In genomic region chr2:11578986-11579774, GRCh38 we compare ENCODE assay signal across 22 cellular contexts. TPM values are rescaled to one million over a fixed set of nuclear protein-coding genes. Genes with fewer than 3 reads are reported as not detected.
DNase-seq lines count a peak whose midpoint lies in the region; FAIRE-seq and TF ChIP-seq lines count a peak whose summit lies in the region.
"Had no signal": no experiment of that assay in that cellular context is flagged by ENCODE, and none has a peak within 500 bp of the region (broad histone marks: within the 10 kb centered on the region; RNA-seq: fewer than 3 reads in every experiment).

No MANE protein-coding gene starts in this region.

- no peak for TF ChIP-seq POLR2A in spleen (IDR thresholded peaks at IDR 0.05)

- H3K36me3 ChIP-seq in bronchial epithelial cell (ENCODE audit: control insufficient read depth, insufficient read depth, low read length) (no peaks in the 10 kb centered on the region), neural progenitor cell (no peaks in the 10 kb centered on the region), spleen (no peaks in the 10 kb centered on the region), MM.1S (replicated peaks; ENCODE audit: insufficient read depth, low read length) (no peaks in the 10 kb centered on the region)
- H3K36me3 ChIP-seq: SJCRH30 had no signal

- H2BK120ac ChIP-seq in H9 (ENCODE audit: low read depth, low read length, poor library complexity, severe bottlenecking), result no peak overlapping the region

- peaks cover 8% of the 10 kb centered on the region for H3K4me1 Mint-ChIP-seq in CD14-positive monocyte
- H3K4me1 Mint-ChIP-seq in neural progenitor cell, result peaks cover 53% of the 10 kb centered on the region
- peaks cover 33 to 36% of the 10 kb centered on the region in 2 experiments for H3K4me1 Mint-ChIP-seq in H9

- H3K36me3 Mint-ChIP-seq in CD14-positive monocyte (no peaks in the 10 kb centered on the region), neural progenitor cell (peaks cover 56% of the 10 kb centered on the region), H9 (ENCODE audit: insufficient read depth in 1 of 3, low read depth in 3 of 3) (peaks cover 10 to 13% (median 12%) of the 10 kb centered on the region in 3 experiments; a peak in 6 of 7 replicates)
- H3K36me3 Mint-ChIP-seq: CD8-positive, alpha-beta memory T cell had no signal

- H3F3A ChIP-seq in neural progenitor cell (ENCODE audit: low read depth) (peaks cover 17% of the 10 kb centered on the region), MM.1S (ENCODE audit: insufficient read depth, low read length) (no peaks in the 10 kb centered on the region)

- no peak overlapping the region for H2BK5ac ChIP-seq in H9 (ENCODE audit: insufficient read length, low read length)

- H3K4me2 ChIP-seq in neural progenitor cell (no peak overlapping the region), MM.1S (ENCODE audit: low read depth, low read length) (no peak overlapping the region), H9 (ENCODE audit: insufficient read depth, insufficient read length, low read length) (no peak overlapping the region)

- H2BK15ac ChIP-seq in H9 (ENCODE audit: low read depth, low read length), result no peak overlapping the region

- H3T11ph ChIP-seq in H9 (ENCODE audit: low read length), result no peak overlapping the region

- TF ChIP-seq CTCF in CD14-positive monocyte (IDR thresholded peaks at IDR 0.05) (no peak), bronchial epithelial cell (IDR thresholded peaks at IDR 0.05; ENCODE audit: insufficient read depth, low read length, severe bottlenecking) (no peak), neural progenitor cell (IDR thresholded peaks at IDR 0.05) (no peak), spleen (IDR thresholded peaks at IDR 0.05 in 8 of 11, conservative IDR thresholded peaks at IDR 0.05 in 3 of 11) (no peak), MM.1S (IDR thresholded peaks at IDR 0.05; ENCODE audit: low read length) (no peak), H9 (conservative IDR thresholded peaks at IDR 0.05) (no peak)

- H3K18ac ChIP-seq in H9 (ENCODE audit: insufficient read length, low read depth, low read length), result no peak overlapping the region

- DNase-seq in CD14-positive monocyte (ENCODE audit: low spot score) (peak; percentile 23), bronchial epithelial cell (ENCODE audit: low read depth) (no peak), neural progenitor cell (ENCODE audit: low spot score) (no peak), spleen (peak; percentile 68), MM.1S (no peak), KG1 (lab: John Stamatoyannopoulos, UW) (no peak), H9 (no peak)
- DNase-seq: 8988T; C1 segment of cervical spinal cord; CD8-positive, alpha-beta memory T cell; HFFc6; KBM-7; NCI-H1105; NCI-H2081; NCI-H2171; NCI-H345; NCI-H524; SJCRH30 had no signal

- H2AFZ ChIP-seq in neural progenitor cell (replicated peaks) (no peak overlapping the region), MM.1S (ENCODE audit: low read length) (no peak overlapping the region), H9 (ENCODE audit: low read length) (no peak overlapping the region)

- H3K4me3 ChIP-seq in bronchial epithelial cell (ENCODE audit: low read depth, low read length), result no peak overlapping the region
- H3K4me3 ChIP-seq in neural progenitor cell, result no peak overlapping the region
- no peak overlapping the region for H3K4me3 ChIP-seq in spleen
- no peak overlapping the region for H3K4me3 ChIP-seq in MM.1S (ENCODE audit: low read length)
- H3K4me3 ChIP-seq: SJCRH30 had no signal

- no peaks in the 10 kb centered on the region for H3K79me1 ChIP-seq in H9 (ENCODE audit: insufficient read depth, low read depth, low read length, poor library complexity, severe bottlenecking)

- H3K9ac ChIP-seq in neural progenitor cell (no peak overlapping the region), MM.1S (ENCODE audit: low read length) (no peak overlapping the region), H9 (ENCODE audit: extremely low read depth, insufficient read length, low read length) (no peak overlapping the region)

- H4K20me1 ChIP-seq in neural progenitor cell (ENCODE audit: low read depth) (peaks cover 9% of the 10 kb centered on the region), MM.1S (ENCODE audit: insufficient read depth, low read length) (no peaks in the 10 kb centered on the region), H9 (ENCODE audit: control insufficient read depth, insufficient read depth, insufficient read length) (no peaks in the 10 kb centered on the region)

- H3K23ac ChIP-seq in H9 (ENCODE audit: insufficient read length, low read depth, low read length), result no peak overlapping the region

- intact Hi-C loops in CD14-positive monocyte (cut with micrococcal nuclease) (no loop called here), spleen (cut with DNase I; ENCODE audit: low total_unique reads) (no loop called here)

- H3K9me3 ChIP-seq in neural progenitor cell (ENCODE audit: low read depth) (no peaks in the 10 kb centered on the region), spleen (no peaks in the 10 kb centered on the region), MM.1S (replicated peaks; ENCODE audit: insufficient read depth, low read length) (no peaks in the 10 kb centered on the region), H9 (ENCODE audit: control insufficient read depth, low read depth, low read length) (no peaks in the 10 kb centered on the region)
- H3K9me3 ChIP-seq: SJCRH30 had no signal

- peak; percentile 83 for FAIRE-seq in bronchial epithelial cell (lab: Jason Lieb, UNC)
- FAIRE-seq: G401.6, GM12892, GM18507, RCC 7860 had no signal

- H4K8ac ChIP-seq in H9 (replicated peaks; ENCODE audit: insufficient read length, low read depth, low read length), result no peak overlapping the region

- no peak overlapping the region for H3K56ac ChIP-seq in H9 (ENCODE audit: insufficient read length, low read depth, low read length)

- no peaks in the 10 kb centered on the region for H3K79me2 ChIP-seq in neural progenitor cell (ENCODE audit: low read depth)
- no peaks in the 10 kb centered on the region for H3K79me2 ChIP-seq in MM.1S (ENCODE audit: low read length)
- no peaks in the 10 kb centered on the region for H3K79me2 ChIP-seq in H9 (ENCODE audit: insufficient read depth, low read length)

- H3K9me3 Mint-ChIP-seq in CD14-positive monocyte (no peaks in the 10 kb centered on the region), neural progenitor cell (no peaks in the 10 kb centered on the region), H9 (no peaks in the 10 kb centered on the region)
- H3K9me3 Mint-ChIP-seq: CD8-positive, alpha-beta memory T cell; HFFc6 had no signal

- H2BK12ac ChIP-seq in H9 (ENCODE audit: insufficient read length, low read depth, low read length), result no peak overlapping the region

- no peak overlapping the region for H4K5ac ChIP-seq in H9 (ENCODE audit: insufficient read length, low read depth, low read length)

- H3K27ac Mint-ChIP-seq in CD14-positive monocyte, result no peak overlapping the region
- H3K27ac Mint-ChIP-seq in neural progenitor cell, result peak overlapping the region; percentile 17
- 0 out of 7 replicates have a peak overlapping the region, but pooled peaks of 1 of the 3 experiments have one; percentile 48 for H3K27ac Mint-ChIP-seq in H9
- H3K27ac Mint-ChIP-seq: HFFc6 had no signal

- H3K4me1 ChIP-seq in neural progenitor cell (peaks cover 15% of the 10 kb centered on the region), spleen (no peaks in the 10 kb centered on the region), MM.1S (ENCODE audit: low read length) (no peaks in the 10 kb centered on the region), H9 (ENCODE audit: insufficient read depth, low read length) (peaks cover 2% of the 10 kb centered on the region; the same call in 1 of the 2 replicates)

- H3K27ac ChIP-seq in neural progenitor cell (no peak overlapping the region), spleen (no peak overlapping the region), MM.1S (ENCODE audit: low read length) (no peak overlapping the region), H9 (ENCODE audit: insufficient read length, low read depth, low read length) (no peak overlapping the region)
- H3K27ac ChIP-seq: SJCRH30 had no signal

- H3K27me3 ChIP-seq in bronchial epithelial cell (ENCODE audit: control insufficient read depth, insufficient read depth, low read length), result peaks cover 3% of the 10 kb centered on the region
- H3K27me3 ChIP-seq in neural progenitor cell, result no peaks in the 10 kb centered on the region
- peaks cover 0 to 19% (median 0%) of the 10 kb centered on the region in 7 donors for H3K27me3 ChIP-seq in spleen (replicated peaks in 1 of 7)
- no peaks in the 10 kb centered on the region for H3K27me3 ChIP-seq in MM.1S (replicated peaks; ENCODE audit: insufficient read depth, low read length)
- no peaks in the 10 kb centered on the region for H3K27me3 ChIP-seq in H9 (ENCODE audit: insufficient read depth, low read length)
- H3K27me3 ChIP-seq: SJCRH30 had no signal

- H3K4me3 Mint-ChIP-seq in CD14-positive monocyte (no peak overlapping the region), neural progenitor cell (no peak overlapping the region), H9 (no peak overlapping the region)
- H3K4me3 Mint-ChIP-seq: CD8-positive, alpha-beta memory T cell; HFFc6 had no signal

- no peaks in the 10 kb centered on the region for H3K9me2 ChIP-seq in MM.1S (replicated peaks; ENCODE audit: insufficient read depth, low read length)

- H3K14ac ChIP-seq in H9 (ENCODE audit: insufficient read depth, low read length), result no peak overlapping the region

- H3K23me2 ChIP-seq in H9 (ENCODE audit: insufficient read length, low read depth, low read length, poor library complexity, severe bottlenecking), result no peaks in the 10 kb centered on the region

- no peak overlapping the region for H4K91ac ChIP-seq in H9 (ENCODE audit: insufficient read length, low read depth, low read length)

- H2BK20ac ChIP-seq in H9 (ENCODE audit: low read depth, low read length, poor library complexity, severe bottlenecking), result no peak overlapping the region

- no peak overlapping the region for H3K4ac ChIP-seq in H9 (ENCODE audit: low read depth, low read length)

- no peak overlapping the region for H2AK5ac ChIP-seq in H9 (ENCODE audit: insufficient read length, low read length)

- peaks cover 0 to 3% (median 2%) of the 10 kb centered on the region in 3 donors for H3K27me3 Mint-ChIP-seq in CD14-positive monocyte (ENCODE audit: low read depth in 3 of 3)
- peaks cover 9% of the 10 kb centered on the region for H3K27me3 Mint-ChIP-seq in neural progenitor cell (ENCODE audit: insufficient read depth, low read depth)
- H3K27me3 Mint-ChIP-seq in H9 (ENCODE audit: low read depth), result no peaks in the 10 kb centered on the region

- WGBS in spleen, 5 donors, result 79 to 95% (median 85%) methylated on average over 11 of the region's 11 CpGs
- no CpG with 5 or more reads among the region's 11 CpGs for WGBS in H9 (ENCODE audit: extremely low coverage, insufficient read length, low lambda C conversion rate)

RNA-seq across cellular contexts. Expression of gene GREB1, which starts 45.3 kb away (rescaled TPM):
- polyA plus RNA-seq in CD14-positive monocyte, result not detected
- total RNA-seq in bronchial epithelial cell, result under 0.01 TPM in 2 replicates
- total RNA-seq in neural progenitor cell (ENCODE audit: low replicate concordance), result 30.8 and 33.2 TPM in 2 replicates
- 1 to 10 TPM in 1 of 7 donors, under 1 TPM in 6; 0.35 to 1.6 (median 0.68) TPM for total RNA-seq in spleen
- under 1 TPM in 2 of 3 donors, not detected in 1; 0.06 to 0.09 TPM for polyA plus RNA-seq in spleen
- total RNA-seq in H9 (2021), result 15.3 and 16.5 TPM in 2 replicates

Comparison
In these comparisons a context has a peak if more than half of its experiments do, and no peak if none do; other contexts are left out.
1. DNase-seq: peak in CD14-positive monocyte (single experiment) and spleen (single experiment); none in bronchial epithelial cell (single experiment), neural progenitor cell (single experiment), MM.1S (single experiment), KG1 (single experiment) and H9 (single experiment).